ENCODE assay signal across 2 cellular contexts in the genomic region with DNA sequence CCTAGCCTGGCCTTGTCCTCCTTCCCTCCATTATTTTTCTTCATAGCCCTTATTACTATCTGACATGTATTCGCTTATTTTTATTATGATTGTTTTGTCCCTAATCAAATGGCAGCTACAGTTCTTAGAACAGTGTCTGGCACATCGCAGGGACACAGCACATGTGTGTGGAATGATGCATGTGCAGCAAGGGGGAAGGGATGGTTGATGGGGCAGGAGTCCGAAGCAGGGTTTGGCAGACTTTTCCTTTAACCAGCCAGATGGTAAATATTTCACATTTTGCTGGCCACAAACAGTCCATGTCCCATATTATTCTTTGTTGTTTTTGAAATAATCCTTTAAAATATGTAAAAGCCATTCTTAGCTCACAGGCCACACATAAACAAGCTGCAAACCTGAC.
TF ChIP-seq lines count a peak whose summit lies in the region.

No MANE protein-coding gene starts in this region.

TF ChIP-seq in HepG2, 621 proteins besides CTCF, POLR2A, EP300 and RAD21:
- no peak for TF ChIP-seq NAIF1 (CRISPR knock-in tag; IDR thresholded peaks at IDR 0.05; ENCODE audit: borderline replicate concordance)
- TF ChIP-seq STAT5B (CRISPR knock-in tag; IDR thresholded peaks at IDR 0.05), result no peak
- no peak for TF ChIP-seq MTA1 (CRISPR knock-in tag; IDR thresholded peaks at IDR 0.05; ENCODE audit: borderline replicate concordance)
- TF ChIP-seq, protein P1, sequence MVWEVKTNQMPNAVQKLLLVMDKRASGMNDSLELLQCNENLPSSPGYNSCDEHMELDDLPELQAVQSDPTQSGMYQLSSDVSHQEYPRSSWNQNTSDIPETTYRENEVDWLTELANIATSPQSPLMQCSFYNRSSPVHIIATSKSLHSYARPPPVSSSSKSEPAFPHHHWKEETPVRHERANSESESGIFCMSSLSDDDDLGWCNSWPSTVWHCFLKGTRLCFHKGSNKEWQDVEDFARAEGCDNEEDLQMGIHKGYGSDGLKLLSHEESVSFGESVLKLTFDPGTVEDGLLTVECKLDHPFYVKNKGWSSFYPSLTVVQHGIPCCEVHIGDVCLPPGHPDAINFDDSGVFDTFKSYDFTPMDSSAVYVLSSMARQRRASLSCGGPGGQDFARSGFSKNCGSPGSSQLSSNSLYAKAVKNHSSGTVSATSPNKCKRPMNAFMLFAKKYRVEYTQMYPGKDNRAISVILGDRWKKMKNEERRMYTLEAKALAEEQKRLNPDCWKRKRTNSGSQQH (CRISPR knock-in tag; IDR thresholded peaks at IDR 0.05; ENCODE audit: low read depth), result no peak

TF ChIP-seq in GM12878, 131 proteins besides CTCF, POLR2A, EP300 and RAD21:
- TF ChIP-seq, protein P2, sequence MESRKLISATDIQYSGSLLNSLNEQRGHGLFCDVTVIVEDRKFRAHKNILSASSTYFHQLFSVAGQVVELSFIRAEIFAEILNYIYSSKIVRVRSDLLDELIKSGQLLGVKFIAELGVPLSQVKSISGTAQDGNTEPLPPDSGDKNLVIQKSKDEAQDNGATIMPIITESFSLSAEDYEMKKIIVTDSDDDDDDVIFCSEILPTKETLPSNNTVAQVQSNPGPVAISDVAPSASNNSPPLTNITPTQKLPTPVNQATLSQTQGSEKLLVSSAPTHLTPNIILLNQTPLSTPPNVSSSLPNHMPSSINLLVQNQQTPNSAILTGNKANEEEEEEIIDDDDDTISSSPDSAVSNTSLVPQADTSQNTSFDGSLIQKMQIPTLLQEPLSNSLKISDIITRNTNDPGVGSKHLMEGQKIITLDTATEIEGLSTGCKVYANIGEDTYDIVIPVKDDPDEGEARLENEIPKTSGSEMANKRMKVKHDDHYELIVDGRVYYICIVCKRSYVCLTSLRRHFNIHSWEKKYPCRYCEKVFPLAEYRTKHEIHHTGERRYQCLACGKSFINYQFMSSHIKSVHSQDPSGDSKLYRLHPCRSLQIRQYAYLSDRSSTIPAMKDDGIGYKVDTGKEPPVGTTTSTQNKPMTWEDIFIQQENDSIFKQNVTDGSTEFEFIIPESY (IDR thresholded peaks at IDR 0.05), result no peak
- no peak for TF ChIP-seq NFIC (IDR thresholded peaks at IDR 0.05; ENCODE audit: low read depth, low read length)
- TF ChIP-seq POLR2AphosphoS5 (IDR thresholded peaks at IDR 0.05; ENCODE audit: low read length), result no peak
- TF ChIP-seq HDGF (IDR thresholded peaks at IDR 0.05), result no peak
- no peak for TF ChIP-seq CHD1 (IDR thresholded peaks at IDR 0.05; ENCODE audit: low read depth, low read length)
TF ChIP-seq in GM12878: peak in this region for 0.
